In the genomic region with DNA sequence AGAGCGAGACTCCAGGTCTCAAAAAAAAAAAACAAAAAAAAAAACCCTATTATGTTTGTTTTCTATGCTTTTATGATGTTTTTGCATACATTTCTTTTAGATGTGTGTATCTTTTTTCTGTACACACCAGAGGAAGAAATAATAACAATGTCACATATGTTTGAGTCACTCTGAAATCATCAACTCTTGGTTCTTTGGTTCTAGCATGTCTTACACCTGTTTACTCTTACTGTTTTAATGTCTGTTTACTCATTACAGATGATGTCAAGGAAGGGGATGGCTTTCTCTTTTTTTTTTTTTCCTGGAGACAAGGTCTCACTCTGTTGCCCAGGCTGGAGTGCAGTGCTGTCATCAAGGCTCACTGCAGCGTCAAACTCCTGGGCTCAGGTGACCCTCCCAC, we compare ENCODE assay signal across 18 cellular contexts. TPM values are rescaled to one million over a fixed set of nuclear protein-coding genes. Genes with fewer than 3 reads are reported as not detected.
DNase-seq lines count a peak whose midpoint lies in the region; ATAC-seq and TF ChIP-seq lines count a peak whose summit lies in the region.
"Had no signal": no experiment of that assay in that cellular context is flagged by ENCODE, and none has a peak within 500 bp of the region (broad histone marks: within the 10 kb centered on the region; RNA-seq: fewer than 3 reads in every experiment).

No MANE protein-coding gene starts in this region.

- no peaks in the 10 kb centered on the region for H3K36me3 ChIP-seq in Caco-2 (ENCODE audit: control insufficient read depth, insufficient read depth, low read length)
- peaks cover 7% of the 10 kb centered on the region for H3K36me3 ChIP-seq in osteoblast (ENCODE audit: insufficient read depth, low read length)
- H3K36me3 ChIP-seq in right atrium auricular region = no peaks in the 10 kb centered on the region

- H2AFZ ChIP-seq in osteoblast (ENCODE audit: low read length) = no peak overlapping the region

- H3K9me3 ChIP-seq in Caco-2 (no peaks in the 10 kb centered on the region), osteoblast (ENCODE audit: low read depth, low read length) (no peaks in the 10 kb centered on the region), right atrium auricular region (no peaks in the 10 kb centered on the region)
- H3K9me3 ChIP-seq: left lung, stomach had no signal

- peaks cover 79% of the 10 kb centered on the region for H4K20me1 ChIP-seq in osteoblast (ENCODE audit: insufficient read depth, low read length)

- H3K4me1 ChIP-seq in Caco-2 (no peaks in the 10 kb centered on the region), osteoblast (ENCODE audit: insufficient read depth, low read length) (peaks cover 12% of the 10 kb centered on the region), right atrium auricular region (peaks cover 0 to 43% of the 10 kb centered on the region in 2 donors)

- H3K27me3 Mint-ChIP-seq in Caco-2 (ENCODE audit: insufficient read depth, unreplicated experiment) = no peaks in the 10 kb centered on the region

- TF ChIP-seq CTCF in Caco-2 (IDR thresholded peaks at IDR 0.05; ENCODE audit: insufficient read depth in 1 of 2, low read depth in 1 of 2, low read length in 1 of 2, severe bottlenecking in 1 of 2, unreplicated experiment in 1 of 2) (no peak), epithelial cell of esophagus (IDR thresholded peaks at IDR 0.05; ENCODE audit: insufficient read depth, low read depth, low read length, missing control alignments) (no peak), osteoblast (IDR thresholded peaks at IDR 0.05; ENCODE audit: extremely low read depth, low read depth, low read length) (no peak), right atrium auricular region (IDR thresholded peaks at IDR 0.05) (no peak)

- no peaks in the 10 kb centered on the region for H3K27me3 ChIP-seq in Caco-2 (replicated peaks; ENCODE audit: control insufficient read depth, insufficient read depth, low read length)
- no peaks in the 10 kb centered on the region for H3K27me3 ChIP-seq in osteoblast (ENCODE audit: insufficient read depth, low read length)
- no peaks in the 10 kb centered on the region for H3K27me3 ChIP-seq in right atrium auricular region
- H3K27me3 ChIP-seq: left lung, stomach had no signal

- POLR2A ChIA-PET in Caco-2 (lab: Charles Lee) = no interaction called here

- DNase-seq in Caco-2 = no peak
- peak; percentile 28 for DNase-seq in M059J (ENCODE audit: low read depth)
- DNase-seq in epithelial cell of esophagus (ENCODE audit: low read depth) = peak; percentile 77
- peak; percentile 65 for DNase-seq in osteoblast (ENCODE audit: insufficient read length, low spot score, missing footprints)
- no peak for DNase-seq in right atrium auricular region (ENCODE audit: low spot score)
- DNase-seq: activated CD4-positive, alpha-beta T cell treated with anti-CD3 and anti-CD28 coated beads, Interleukin-2, amount 50 U/mL, for 1 hour; central memory CD4-positive, alpha-beta T cell; COR-L47; hippocampal formation; KBM-7; left lung; NCI-H1436; NCI-H526; stomach had no signal

- no peaks in the 10 kb centered on the region for H3K4me1 Mint-ChIP-seq in Caco-2 (ENCODE audit: low read depth, unreplicated experiment)
- H3K4me1 Mint-ChIP-seq: nephron had no signal

- H3K27ac ChIP-seq in osteoblast (ENCODE audit: low read depth, low read length) (peak overlapping the region; percentile 15), right atrium auricular region (no peak overlapping the region)

- H3K9me3 Mint-ChIP-seq in Caco-2 (ENCODE audit: unreplicated experiment) = no peaks in the 10 kb centered on the region
- H3K9me3 Mint-ChIP-seq: nephron; T-helper 1 cell treated with Interleukin-12 subunit alpha and Interleukin-12 subunit beta and Interleukin-4 antibody, amounts not matched to agents 30 μg/mL and 1 μg/mL, for 36 hours had no signal

- H3K79me2 ChIP-seq in osteoblast (ENCODE audit: insufficient read depth, low read length) = peaks cover 97% of the 10 kb centered on the region

- no peak overlapping the region for H3K4me3 Mint-ChIP-seq in Caco-2 (ENCODE audit: unreplicated experiment)
- H3K4me3 Mint-ChIP-seq: nephron; T-helper 1 cell treated with Interleukin-12 subunit alpha and Interleukin-12 subunit beta and Interleukin-4 antibody, amounts not matched to agents 30 μg/mL and 1 μg/mL, for 36 hours had no signal

- no peak for ATAC-seq in GM21576 (IDR thresholded peaks at IDR 0.05; ENCODE audit: unreplicated experiment)
- ATAC-seq in HG03469 (IDR thresholded peaks at IDR 0.05; ENCODE audit: unreplicated experiment) = no peak
- ATAC-seq: left lung had no signal

- peak overlapping the region; percentile 25 for H3K27ac Mint-ChIP-seq in Caco-2 (ENCODE audit: unreplicated experiment)
- H3K27ac Mint-ChIP-seq: nephron; T-helper 1 cell treated with Interleukin-12 subunit alpha and Interleukin-12 subunit beta and Interleukin-4 antibody, amounts not matched to agents 30 μg/mL and 1 μg/mL, for 36 hours had no signal

- peaks cover 22% of the 10 kb centered on the region for H3K36me3 Mint-ChIP-seq in Caco-2 (ENCODE audit: insufficient read depth, unreplicated experiment)

- H3K4me3 ChIP-seq in Caco-2 (ENCODE audit: low read depth, low read length) (no peak overlapping the region), epithelial cell of esophagus (ENCODE audit: low read length) (no peak overlapping the region), osteoblast (ENCODE audit: insufficient read depth, low read length) (no peak overlapping the region), right atrium auricular region (no peak overlapping the region)
- H3K4me3 ChIP-seq: left lung, stomach had no signal

- BruUV-seq in Caco-2 (replicated peaks; lab: Mats Ljungman, UMichigan) = no TSS peak

- H3K4me2 ChIP-seq in osteoblast (ENCODE audit: insufficient read depth, low read length) = no peak overlapping the region

- CTCF ChIA-PET in Caco-2 (lab: Charles Lee) = no interaction called here

- intact Hi-C loops in Caco-2 (cut with micrococcal nuclease; ENCODE audit: unreplicated experiment) = no loop called here

RNA-seq across cellular contexts. Expression of gene RHOA, which starts 24.1 kb away (rescaled TPM):
- 338 and 348 TPM in 2 replicates for total RNA-seq in Caco-2 (2022)
- total RNA-seq in M059J (2014; rRNA removed; shearing (Covaris generic)) = 398 and 500 TPM in 2 replicates
- 860 and 899 TPM in 2 replicates for total RNA-seq in osteoblast
- total RNA-seq in right atrium auricular region = 100 to 1,000 TPM; 292 to 304 TPM

RNA-seq across cellular contexts. Expression of gene TCTA, which starts 24.5 kb away (rescaled TPM):
- total RNA-seq in Caco-2 (2022) (14.2 and 15.5 TPM in 2 replicates), osteoblast (35.8 and 37.4 TPM in 2 replicates), right atrium auricular region (10 to 100 TPM; 13.9 to 23.1 TPM)
- 22.4 and 27.3 TPM in 2 replicates for total RNA-seq in M059J (2014; rRNA removed; shearing (Covaris generic))

RNA-seq across cellular contexts. Expression of gene GPX1, which starts 29.6 kb away (rescaled TPM):
- 197 and 201 TPM in 2 replicates for total RNA-seq in Caco-2 (2022)
- 169 and 207 TPM in 2 replicates for total RNA-seq in M059J (2014; rRNA removed; shearing (Covaris generic))
- 174 and 183 TPM in 2 replicates for total RNA-seq in osteoblast
- total RNA-seq in right atrium auricular region = 100 to 1,000 TPM; 121 to 276 TPM

RNA-seq across cellular contexts. Expression of gene AMT, which starts 34.6 kb away (rescaled TPM):
- 1.6 and 2.5 TPM in 2 replicates for total RNA-seq in Caco-2 (2022)
- total RNA-seq in M059J (2014; rRNA removed; shearing (Covaris generic)) = 0.12 and 0.32 TPM in 2 replicates
- total RNA-seq in osteoblast = 1.1 and 1.2 TPM in 2 replicates
- 10 to 100 TPM in 1 of 2 donors, 1 to 10 TPM in 1; 6.6 to 17.6 TPM for total RNA-seq in right atrium auricular region

RNA-seq across cellular contexts. Expression of gene NICN1, which starts 41.4 kb away (rescaled TPM):
- total RNA-seq in Caco-2 (2022) = 6.1 and 7.8 TPM in 2 replicates
- 1.2 and 1.7 TPM in 2 replicates for total RNA-seq in M059J (2014; rRNA removed; shearing (Covaris generic))
- 3.8 and 4.7 TPM in 2 replicates for total RNA-seq in osteoblast
- total RNA-seq in right atrium auricular region = 1 to 10 TPM; 4.8 to 7.4 TPM

Comparison
In these comparisons a context has a peak if more than half of its experiments do, and no peak if none do; other contexts are left out.
1. DNase-seq: peak in M059J (single experiment), epithelial cell of esophagus (single experiment) and osteoblast (single experiment); none in Caco-2 (0 of 2) and right atrium auricular region (single experiment).